1 cellular context compared by ENCODE assay signal in genomic region chr11:86818466-86819282, GRCh38.
TF ChIP-seq lines count a peak whose summit lies in the region.

No MANE protein-coding gene starts in this region.

TF ChIP-seq in H1, 55 proteins besides CTCF, POLR2A, EP300 and RAD21:
- TF ChIP-seq HDAC2 (IDR thresholded peaks at IDR 0.05; ENCODE audit: borderline replicate concordance in 1 of 2, low read depth in 2 of 2, low read length in 2 of 2) (no peak), CEBPB (IDR thresholded peaks at IDR 0.05; ENCODE audit: low read depth, low read length) (no peak), JUN (IDR thresholded peaks at IDR 0.05; ENCODE audit: low read depth, low read length) (no peak), GTF2F1 (IDR thresholded peaks at IDR 0.05; ENCODE audit: borderline replicate concordance, low read depth, low read length) (no peak)
